In genomic region chr22:49967333-49968241, GRCh38 we compare ENCODE assay signal across 9 cellular contexts. TPM values are rescaled to one million over a fixed set of nuclear protein-coding genes. Genes with fewer than 3 reads are reported as not detected.
DNase-seq lines count a peak whose midpoint lies in the region; ATAC-seq and TF ChIP-seq lines count a peak whose summit lies in the region.
"Had no signal": no experiment of that assay in that cellular context is flagged by ENCODE, and none has a peak within 500 bp of the region (broad histone marks: within the 10 kb centered on the region; RNA-seq: fewer than 3 reads in every experiment).

No MANE protein-coding gene starts in this region.

- peaks cover 38% of the 10 kb centered on the region for H3K4me1 Mint-ChIP-seq in activated naive CD4-positive, alpha-beta T cell treated with anti-CD3 and anti-CD28 coated beads, Interleukin-2, amount 10 ng/mL, durations not matched to agents 7 days and 5 days

- intact Hi-C loops in upper lobe of right lung (cut with DNase I): no loop called here

- ATAC-seq in upper lobe of right lung (no peak), GM18502 (IDR thresholded peaks at IDR 0.05; ENCODE audit: poor library complexity, unreplicated experiment) (no peak)

- peaks cover 82% of the 10 kb centered on the region for H3K4me1 ChIP-seq in mucosa of stomach (ENCODE audit: control insufficient read depth, insufficient read depth, low read length)
- peaks cover 73% of the 10 kb centered on the region for H3K4me1 ChIP-seq in upper lobe of right lung

- peak overlapping the region; percentile 53 for H3K9ac ChIP-seq in mucosa of stomach (ENCODE audit: low read length)

- H3K27ac ChIP-seq in coronary artery (peak overlapping the region; percentile 43 to 99), upper lobe of right lung (peak overlapping the region; percentile 87)
- H3K27ac ChIP-seq: SK-N-MC had no signal

- no peaks in the 10 kb centered on the region for H3K9me3 Mint-ChIP-seq in activated naive CD4-positive, alpha-beta T cell treated with anti-CD3 and anti-CD28 coated beads, Interleukin-2, amount 10 ng/mL, durations not matched to agents 7 days and 5 days

- no peaks in the 10 kb centered on the region for H3K27me3 ChIP-seq in mucosa of stomach (ENCODE audit: control insufficient read depth, insufficient read depth, low read length)
- no peaks in the 10 kb centered on the region for H3K27me3 ChIP-seq in upper lobe of right lung

- CTCF ChIA-PET in activated naive CD4-positive, alpha-beta T cell treated with anti-CD3 and anti-CD28 coated beads, Interleukin-2, amount 10 ng/mL, durations not matched to agents 7 days and 5 days (lab: Charles Lee): interaction anchor here (0.9 to 1.2 kb wide), 3 partner anchors 37 to 63 kb away, joined by 3 to 5 read pairs (median 4); no protein-coding TSS in a partner anchor

- TF ChIP-seq CTCF in coronary artery (IDR thresholded peaks at IDR 0.05) (no peak), upper lobe of right lung (IDR thresholded peaks at IDR 0.05) (no peak), GM20000 (IDR thresholded peaks at IDR 0.05; ENCODE audit: extremely low read depth, missing control alignments) (no peak)

- H3K4me3 ChIP-seq in coronary artery: peak overlapping the region; percentile 48
- H3K4me3 ChIP-seq in mucosa of stomach (ENCODE audit: low read length): no peak overlapping the region
- peak overlapping the region; percentile 30 for H3K4me3 ChIP-seq in upper lobe of right lung
- H3K4me3 ChIP-seq: SK-N-MC had no signal

- no peak overlapping the region for H3K27ac Mint-ChIP-seq in activated naive CD4-positive, alpha-beta T cell treated with anti-CD3 and anti-CD28 coated beads, Interleukin-2, amount 10 ng/mL, durations not matched to agents 7 days and 5 days

- H3K36me3 ChIP-seq in mucosa of stomach (ENCODE audit: control insufficient read depth, insufficient read depth, low read length) (peaks cover 11% of the 10 kb centered on the region), upper lobe of right lung (peaks cover 27% of the 10 kb centered on the region)

- no peaks in the 10 kb centered on the region for H3K9me3 ChIP-seq in mucosa of stomach (ENCODE audit: control insufficient read depth, low read length)
- H3K9me3 ChIP-seq in upper lobe of right lung: no peaks in the 10 kb centered on the region

- H3K36me3 Mint-ChIP-seq in activated naive CD4-positive, alpha-beta T cell treated with anti-CD3 and anti-CD28 coated beads, Interleukin-2, amount 10 ng/mL, durations not matched to agents 7 days and 5 days: peaks cover 10% of the 10 kb centered on the region

- peak; percentile 2 for DNase-seq in activated naive CD4-positive, alpha-beta T cell treated with Interleukin-2 at 50 U/mL for 16 hours
- no peak for DNase-seq in activated naive CD4-positive, alpha-beta T cell treated with anti-CD3 and anti-CD28 coated beads, Interleukin-2, amount 10 ng/mL, durations not matched to agents 7 days and 5 days
- DNase-seq in coronary artery (ENCODE audit: low spot score) (peak; percentile 77), upper lobe of right lung (peak; percentile 83), AML-193 (lab: John Stamatoyannopoulos, UW) (no peak), GM20000 (ENCODE audit: low spot score) (no peak)

- no peak overlapping the region for H3K4me3 Mint-ChIP-seq in activated naive CD4-positive, alpha-beta T cell treated with anti-CD3 and anti-CD28 coated beads, Interleukin-2, amount 10 ng/mL, durations not matched to agents 7 days and 5 days

- peaks cover 3% of the 10 kb centered on the region for H3K27me3 Mint-ChIP-seq in activated naive CD4-positive, alpha-beta T cell treated with anti-CD3 and anti-CD28 coated beads, Interleukin-2, amount 10 ng/mL, durations not matched to agents 7 days and 5 days

RNA-seq across cellular contexts. Expression of gene PIM3, which starts 7.0 kb away (rescaled TPM):
- total RNA-seq in upper lobe of right lung: 119 TPM

RNA-seq across cellular contexts. Expression of gene IL17REL, which starts 45.0 kb away (rescaled TPM):
- total RNA-seq in upper lobe of right lung: not detected

RNA-seq across cellular contexts. Expression of gene CRELD2, which starts 49.2 kb away (rescaled TPM):
- total RNA-seq in upper lobe of right lung: 44.2 TPM

RNA-seq across cellular contexts. Expression of gene ALG12, which starts 49.3 kb away (rescaled TPM):
- 28.1 TPM for total RNA-seq in upper lobe of right lung

Comparison
In these comparisons a context has a peak if more than half of its experiments do, and no peak if none do; other contexts are left out.
1. DNase-seq: peak in activated naive CD4-positive, alpha-beta T cell treated with Interleukin-2 at 50 U/mL for 16 hours (single experiment), coronary artery (single experiment) and upper lobe of right lung (single experiment); none in activated naive CD4-positive, alpha-beta T cell treated with anti-CD3 and anti-CD28 coated beads, Interleukin-2, amount 10 ng/mL, durations not matched to agents 7 days and 5 days (single experiment), AML-193 (0 of 2) and GM20000 (single experiment).